ENCODE assay signal across 20 cellular contexts in genomic region chr19:30437869-30438268, GRCh38.
DNase-seq lines count a peak whose midpoint lies in the region; ATAC-seq and TF ChIP-seq lines count a peak whose summit lies in the region.
"Had no signal": no experiment of that assay in that cellular context is flagged by ENCODE, and none has a peak within 500 bp of the region (broad histone marks: within the 10 kb centered on the region; RNA-seq: fewer than 3 reads in every experiment).

No MANE protein-coding gene starts in this region.

- no peak for TF ChIP-seq EP300 in SK-N-SH (IDR thresholded peaks at IDR 0.05; ENCODE audit: borderline replicate concordance in 1 of 2, low read depth in 1 of 2, low read length in 1 of 2)

- no peaks in the 10 kb centered on the region for H3K36me3 ChIP-seq in SK-N-SH (replicated peaks in 1 of 2; ENCODE audit: control insufficient read depth in 1 of 2, insufficient read depth in 2 of 2, low read length in 1 of 2)
- H3K36me3 ChIP-seq: BLaER1 treated with 17β-estradiol and CSF1 and Interleukin-3, amounts not matched to agents 10 nM and 100 nM; SJCRH30 had no signal

- no peak overlapping the region for H3K4me3 ChIP-seq in SK-N-SH (ENCODE audit: low read depth in 2 of 2, low read length in 1 of 2)
- H3K4me3 ChIP-seq: A549; BLaER1 treated with 17β-estradiol and CSF1 and Interleukin-3, amounts not matched to agents 10 nM and 100 nM; SJCRH30 had no signal

- H3K27ac ChIP-seq in SK-N-SH (ENCODE audit: low read depth in 2 of 2, low read length in 1 of 2): no peak overlapping the region
- H3K27ac ChIP-seq in foreskin keratinocyte: no peak overlapping the region
- H3K27ac ChIP-seq: A549; BLaER1 treated with 17β-estradiol and CSF1 and Interleukin-3, amounts not matched to agents 10 nM and 100 nM; SJCRH30 had no signal

- H3F3A ChIP-seq in SK-N-SH (replicated peaks; ENCODE audit: insufficient read depth): no peaks in the 10 kb centered on the region

- no peaks in the 10 kb centered on the region for H3K9me3 ChIP-seq in SK-N-SH
- H3K9me3 ChIP-seq: BLaER1 treated with 17β-estradiol and CSF1 and Interleukin-3, amounts not matched to agents 10 nM and 100 nM; SJCRH30 had no signal

- TF ChIP-seq CTCF in SK-N-SH (IDR thresholded peaks at IDR 0.05) (no peak), foreskin keratinocyte (conservative IDR thresholded peaks at IDR 0.05) (no peak)

- POLR2A ChIA-PET in SK-N-SH (lab: Yijun Ruan, JAX): no interaction called here

- H3K79me2 ChIP-seq in SK-N-SH (ENCODE audit: insufficient read depth): no peaks in the 10 kb centered on the region

- TF ChIP-seq RAD21 in SK-N-SH (IDR thresholded peaks at IDR 0.05; ENCODE audit: low read length): peak; percentile 44

- TF ChIP-seq POLR2A in GM18505 (IDR thresholded peaks at IDR 0.05; ENCODE audit: borderline replicate concordance, extremely low read depth, insufficient read depth, insufficient read length): no peak

- H3K27me3 ChIP-seq in SK-N-SH (ENCODE audit: insufficient read depth) (no peaks in the 10 kb centered on the region), foreskin keratinocyte (no peaks in the 10 kb centered on the region)
- H3K27me3 ChIP-seq: BLaER1 treated with 17β-estradiol and CSF1 and Interleukin-3, amounts not matched to agents 10 nM and 100 nM; SJCRH30 had no signal

- H4K20me1 ChIP-seq in SK-N-SH (ENCODE audit: insufficient read depth): no peaks in the 10 kb centered on the region
- H4K20me1 ChIP-seq: BLaER1 treated with 17β-estradiol and CSF1 and Interleukin-3, amounts not matched to agents 10 nM and 100 nM had no signal

- H3K9me2 ChIP-seq in SK-N-SH: no peaks in the 10 kb centered on the region

- no peak for ATAC-seq in SK-N-SH treated with all-trans-retinoic acid at 6 μM for 48 hours
- no peak for ATAC-seq in GM18505 (IDR thresholded peaks at IDR 0.05; ENCODE audit: unreplicated experiment)
- no peak for ATAC-seq in foreskin keratinocyte
- ATAC-seq: A549; CD8-positive, alpha-beta T cell had no signal

- DNase-seq in SK-N-SH (no peak), NCI-H526 treated with DMSO at 0.1 percent for 48 hours (lab: John Stamatoyannopoulos, UW) (peak; percentile 8), iPS-NIHi7 (ENCODE audit: extremely low spot score) (peak; percentile 45), middle frontal gyrus (ENCODE audit: extremely low spot score, low spot score) (no peak), foreskin keratinocyte (no peak)
- DNase-seq: Calu3; CD8-positive, alpha-beta T cell; HFFc6; KBM-7; NCI-H1092; NCI-H146; NCI-H2081; NCI-H2171 treated with DMSO at 0.1 percent for 48 hours; NCI-H446 treated with DMSO at 0.1 percent for 48 hours; NCI-H774; SJCRH30 had no signal

- H3K9ac ChIP-seq in SK-N-SH: no peak overlapping the region
- H3K9ac ChIP-seq: BLaER1 treated with 17β-estradiol and CSF1 and Interleukin-3, amounts not matched to agents 10 nM and 100 nM had no signal

- WGBS in SK-N-SH (ENCODE audit: low lambda C conversion rate): 51% methylated on average over 2 of the region's 2 CpGs

- H3K4me1 ChIP-seq in SK-N-SH (ENCODE audit: control insufficient read depth in 1 of 2, insufficient read depth in 2 of 2, low read depth in 1 of 2, low read length in 1 of 2) (no peaks in the 10 kb centered on the region; a peak in 1 of 4 replicates), foreskin keratinocyte (no peaks in the 10 kb centered on the region)
- H3K4me1 ChIP-seq: A549; BLaER1 treated with 17β-estradiol and CSF1 and Interleukin-3, amounts not matched to agents 10 nM and 100 nM had no signal

- no peak overlapping the region for H2AFZ ChIP-seq in SK-N-SH (ENCODE audit: low read depth)

- CTCF ChIA-PET in SK-N-SH (lab: Yijun Ruan, JAX): interaction anchor here (0.9 to 1.7 kb wide), 4 partner anchors 9 to 212 kb away, joined by 3 to 5 read pairs (median 4); no protein-coding TSS in a partner anchor

- no peak overlapping the region for H3K4me2 ChIP-seq in SK-N-SH
- H3K4me2 ChIP-seq: A549; BLaER1 treated with 17β-estradiol and CSF1 and Interleukin-3, amounts not matched to agents 10 nM and 100 nM had no signal

TF ChIP-seq in SK-N-SH, 30 proteins besides CTCF, POLR2A, EP300 and RAD21:
- TF ChIP-seq SMC3 (IDR thresholded peaks at IDR 0.05; ENCODE audit: low read depth, low read length): peak; percentile 14; the same call in 1 of the 2 replicates
- TF ChIP-seq TEAD4 (IDR thresholded peaks at IDR 0.05; ENCODE audit: borderline replicate concordance, insufficient read depth): no peak
- TF ChIP-seq SIN3A (IDR thresholded peaks at IDR 0.05; ENCODE audit: borderline replicate concordance, low read depth, low read length): no peak
- TF ChIP-seq MAX (IDR thresholded peaks at IDR 0.05; ENCODE audit: low read depth): no peak
- TF ChIP-seq GATA2 (CRISPR knock-in tag; IDR thresholded peaks at IDR 0.05): no peak

TF ChIP-seq in SK-N-SH treated with all-trans-retinoic acid at 6 μM for 48 hours, 23 proteins besides CTCF, POLR2A, EP300 and RAD21:
- no peak for TF ChIP-seq ZFP30 (CRISPR knock-in tag; IDR thresholded peaks at IDR 0.05)
- TF ChIP-seq TOX (CRISPR knock-in tag; IDR thresholded peaks at IDR 0.05; ENCODE audit: borderline replicate concordance): no peak
- no peak for TF ChIP-seq OSR1 (CRISPR knock-in tag; IDR thresholded peaks at IDR 0.05)
- no peak for TF ChIP-seq GLIS3 (CRISPR knock-in tag; IDR thresholded peaks at IDR 0.05)
- TF ChIP-seq ESRRG (CRISPR knock-in tag; IDR thresholded peaks at IDR 0.05): no peak
- no peak for TF ChIP-seq BACH2 (CRISPR knock-in tag; IDR thresholded peaks at IDR 0.05; ENCODE audit: borderline replicate concordance)
- TF ChIP-seq RARB (CRISPR knock-in tag; IDR thresholded peaks at IDR 0.05): no peak
- no peak for TF ChIP-seq ZC3H10 (CRISPR knock-in tag; IDR thresholded peaks at IDR 0.05)

Comparison
In these comparisons a context has a peak if more than half of its experiments do, and no peak if none do; other contexts are left out.
1. DNase-seq: peak in NCI-H526 treated with DMSO at 0.1 percent for 48 hours (single experiment) and iPS-NIHi7 (single experiment); none in SK-N-SH (single experiment), middle frontal gyrus (single experiment) and foreskin keratinocyte (0 of 2).